ENCODE assay signal across 29 cellular contexts in genomic region chr14:61111145-61112130, GRCh38.
A peak's percentile ranks its signal among the peaks of the same experiment; 100 is the strongest.
DNase-seq lines count a peak whose midpoint lies in the region; ATAC-seq, FAIRE-seq and TF ChIP-seq lines count a peak whose summit lies in the region.
"Had no signal": no experiment of that assay in that cellular context is flagged by ENCODE, and none has a peak within 500 bp of the region (broad histone marks: within the 10 kb centered on the region; RNA-seq: fewer than 3 reads in every experiment).

No MANE protein-coding gene starts in this region.

- peaks cover 36% of the 10 kb centered on the region for H3K4me1 Mint-ChIP-seq in neural progenitor cell
- H3K4me1 Mint-ChIP-seq in HFFc6 (ENCODE audit: low read depth) = peaks cover 38% of the 10 kb centered on the region

- H2BK5ac ChIP-seq in H1 (ENCODE audit: low read depth, low read length) = no peak overlapping the region

- H2BK15ac ChIP-seq in H1 (ENCODE audit: low read length) = 0 out of 2 replicates have a peak overlapping the region, but pooled peaks have one; percentile 8

- no peak overlapping the region for H3K56ac ChIP-seq in H1 (replicated peaks; ENCODE audit: insufficient read length, low read depth, low read length)

- H2AK5ac ChIP-seq in H1 (ENCODE audit: low read depth, low read length) = no peak overlapping the region

- peak overlapping the region; percentile 51; the same call in 1 of the 2 replicates for H4K8ac ChIP-seq in H1 (ENCODE audit: extremely low read depth, insufficient read depth, low read length)

- H2AFZ ChIP-seq in H1 (ENCODE audit: low read length) = no peak overlapping the region
- H2AFZ ChIP-seq in neural progenitor cell (replicated peaks) = no peak overlapping the region

- H4K20me1 ChIP-seq in H1 (replicated peaks in 1 of 2; ENCODE audit: control insufficient read depth in 1 of 2, insufficient read depth in 2 of 2, low read length in 2 of 2) = no peaks in the 10 kb centered on the region
- H4K20me1 ChIP-seq in neural progenitor cell (ENCODE audit: low read depth) = no peaks in the 10 kb centered on the region

- H3K27me3 Mint-ChIP-seq in neural progenitor cell (ENCODE audit: insufficient read depth, low read depth) (peaks cover 7% of the 10 kb centered on the region), HFFc6 (ENCODE audit: insufficient read depth) (peaks cover 5% of the 10 kb centered on the region)

- H3K4me3 Mint-ChIP-seq in neural progenitor cell (no peak overlapping the region), HFFc6 (no peak overlapping the region)

- TF ChIP-seq CTCF in H1 (IDR thresholded peaks at IDR 0.05; ENCODE audit: control extremely low read depth in 1 of 3, insufficient read depth in 1 of 3, low read depth in 1 of 3, low read length in 3 of 3) (no peak), neural progenitor cell (IDR thresholded peaks at IDR 0.05) (no peak), HFFc6 (IDR thresholded peaks at IDR 0.05) (no peak)

- TF ChIP-seq EP300 in H1 (IDR thresholded peaks at IDR 0.05; ENCODE audit: borderline replicate concordance in 1 of 2, low read depth in 2 of 2, low read length in 2 of 2) = no peak

- H4K5ac ChIP-seq in H1 (ENCODE audit: insufficient read length, low read depth, low read length) = no peak overlapping the region

- H3K14ac ChIP-seq in H1 (ENCODE audit: insufficient read length) = no peak overlapping the region

- no peaks in the 10 kb centered on the region for H3K23me2 ChIP-seq in H1 (ENCODE audit: low read depth, low read length)

- H2BK20ac ChIP-seq in H1 (ENCODE audit: low read length) = peak overlapping the region; percentile 56

- FAIRE-seq in H1 (lab: Jason Lieb, UNC) (no peak), urothelium cell line (lab: Jason Lieb, UNC) (peak; percentile 32)
- FAIRE-seq: GM12892, kidney, RCC 7860 had no signal

- H3K4me2 ChIP-seq in H1 (ENCODE audit: insufficient read depth in 1 of 2, low read depth in 2 of 2, low read length in 2 of 2) (no peak overlapping the region), neural progenitor cell (peak overlapping the region; percentile 10)
- H3K4me2 ChIP-seq: SK-N-SH had no signal

- H3K27ac Mint-ChIP-seq in neural progenitor cell (peak overlapping the region; percentile 25), HFFc6 (no peak overlapping the region)

- H3K9me3 Mint-ChIP-seq in neural progenitor cell = peaks cover 28% of the 10 kb centered on the region
- H3K9me3 Mint-ChIP-seq in HFFc6 = peaks cover 16% of the 10 kb centered on the region

- 86% methylated on average over 30 of the region's 30 CpGs; no CpG with 5 or more reads in 1 of the 2 experiments for WGBS in H1 (ENCODE audit: extremely low coverage in 1 of 2, insufficient coverage in 1 of 2, insufficient read length in 1 of 2, insufficient replicate concordance in 2 of 2, low coverage in 1 of 2, low lambda C conversion rate in 2 of 2, missing lambda C conversion rate in 1 of 2), 2 experiments

- H3K27ac ChIP-seq in SJSA1 (peak overlapping the region; percentile 58), H1 (ENCODE audit: low read depth, low read length) (no peak overlapping the region), neural progenitor cell (no peak overlapping the region)
- H3K27ac ChIP-seq: colonic mucosa, epithelial cell of prostate, foreskin keratinocyte, stomach, upper lobe of right lung, WERI-Rb-1 had no signal

- no peak overlapping the region for H2BK120ac ChIP-seq in H1 (replicated peaks; ENCODE audit: low read depth, low read length)

- H3K36me3 Mint-ChIP-seq in neural progenitor cell (peaks cover 4% of the 10 kb centered on the region), HFFc6 (ENCODE audit: low read depth) (peaks cover 18% of the 10 kb centered on the region)

- no peak overlapping the region for H3K4me3 ChIP-seq in SJSA1
- H3K4me3 ChIP-seq in H1 (ENCODE audit: extremely low read depth in 1 of 4, insufficient read depth in 2 of 4, low read depth in 3 of 4, low read length in 4 of 4) = no peak overlapping the region
- H3K4me3 ChIP-seq in neural progenitor cell = no peak overlapping the region
- H3K4me3 ChIP-seq: colonic mucosa, skin epidermis, stomach, upper lobe of right lung had no signal

- H3K4ac ChIP-seq in H1 (replicated peaks; ENCODE audit: insufficient read length, low read depth, low read length) = no peak overlapping the region

- TF ChIP-seq RAD21 in H1 (IDR thresholded peaks at IDR 0.05 in 1 of 2, conservative IDR thresholded peaks at IDR 0.05 in 1 of 2; ENCODE audit: low read depth in 2 of 2, low read length in 2 of 2) = no peak

- H3K18ac ChIP-seq in H1 (ENCODE audit: extremely low read depth, low read length) = no peak overlapping the region

- no peak overlapping the region for H4K91ac ChIP-seq in H1 (replicated peaks; ENCODE audit: insufficient read length, low read length)

- H3K36me3 ChIP-seq in SJSA1 (no peaks in the 10 kb centered on the region), H1 (ENCODE audit: control insufficient read depth in 2 of 4, insufficient read depth in 4 of 4, low read length in 3 of 4) (peaks cover 0 to 3% (median 1%) of the 10 kb centered on the region in 4 experiments; a peak in 1 of 8 replicates), neural progenitor cell (no peaks in the 10 kb centered on the region)
- H3K36me3 ChIP-seq: colonic mucosa, stomach, upper lobe of right lung, WERI-Rb-1 had no signal

- DNase-seq in SJSA1 (ENCODE audit: low read depth in 1 of 2, low spot score in 2 of 2) (peak; percentile 58 to 68), H1 (ENCODE audit: low read depth in 1 of 2, low spot score in 2 of 2) (peak in 1 of 2 experiments; percentile 43), neural progenitor cell (ENCODE audit: low spot score) (peak; percentile 18), urothelium cell line (ENCODE audit: low spot score) (no peak), HFFc6 (no peak)
- no peak for DNase-seq in activated CD8-positive, alpha-beta memory T cell treated with anti-CD3 and anti-CD28 coated beads, Interleukin-2, amount 50 U/mL, for 48 hours
- DNase-seq: activated CD4-positive, alpha-beta T cell treated with anti-CD3 and anti-CD28 coated beads, Interleukin-2, amount 50 U/mL, for 1 hour; activated CD8-positive, alpha-beta memory T cell treated with anti-CD3 and anti-CD28 coated beads, Interleukin-2, amount 50 U/mL, for 4 hours; activated naive CD4-positive, alpha-beta T cell treated with Interleukin-2 at 50 U/mL for 16 hours; amygdala; colonic mucosa; DMS79 treated with DMSO at 0.1 percent for 48 hours; foreskin keratinocyte; hippocampal formation; kidney; NCI-H1417; NCI-H2107; NCI-H524; SK-N-SH; stimulated activated CD4-positive, alpha-beta T cell treated with anti-CD3 and anti-CD28 coated beads, Interleukin-4, amount 100 ng/mL, for 4 hours; stomach; upper lobe of right lung; WERI-Rb-1 had no signal

- TF ChIP-seq POLR2A in H1 (IDR thresholded peaks at IDR 0.05; ENCODE audit: control extremely low read depth in 1 of 2, low read depth in 2 of 2, low read length in 2 of 2) = no peak

- H3K79me1 ChIP-seq in H1 (ENCODE audit: low read depth, low read length) = no peaks in the 10 kb centered on the region

- POLR2A ChIA-PET in H1 (lab: Charles Lee; ENCODE audit: partially characterized antibody) = interaction anchor here (1.6 kb wide), 1 partner anchor 9 kb away, joined by 4 read pairs; no protein-coding TSS in a partner anchor

- CTCF ChIA-PET in H1 (lab: Charles Lee; ENCODE audit: partially characterized antibody) = interaction anchor here (1.2 to 2.0 kb wide), 3 partner anchors 12 to 77 kb away, joined by 3 to 7 read pairs (median 3); no protein-coding TSS in a partner anchor

- no peak overlapping the region for H3K23ac ChIP-seq in H1 (ENCODE audit: insufficient read length)

- H3K79me2 ChIP-seq in H1 (ENCODE audit: control insufficient read depth in 1 of 2, insufficient read depth in 2 of 2, low read length in 2 of 2) (no peaks in the 10 kb centered on the region), neural progenitor cell (ENCODE audit: low read depth) (no peaks in the 10 kb centered on the region)

- 0 out of 2 replicates have a peak overlapping the region, but pooled peaks have one; percentile 4 for H2BK12ac ChIP-seq in H1 (ENCODE audit: low read depth, low read length)

- ATAC-seq in HG03139 (IDR thresholded peaks at IDR 0.05; ENCODE audit: unreplicated experiment) = no peak
- ATAC-seq: foreskin keratinocyte, HCT116 had no signal

- H3K27me3 ChIP-seq in SJSA1 (replicated peaks) = no peaks in the 10 kb centered on the region
- H3K27me3 ChIP-seq in H1 (replicated peaks in 1 of 4; ENCODE audit: control insufficient read depth in 3 of 4, extremely low read depth in 1 of 4, insufficient read depth in 3 of 4, low read length in 3 of 4) = no peaks in the 10 kb centered on the region; a peak in 1 of 7 replicates
- no peaks in the 10 kb centered on the region for H3K27me3 ChIP-seq in neural progenitor cell
- H3K27me3 ChIP-seq: colonic mucosa, foreskin keratinocyte, upper lobe of right lung had no signal

- no peak overlapping the region for H3K9ac ChIP-seq in H1 (replicated peaks in 1 of 4; ENCODE audit: extremely low read depth in 1 of 4, low read depth in 3 of 4, low read length in 3 of 4)
- no peak overlapping the region for H3K9ac ChIP-seq in neural progenitor cell
- H3K9ac ChIP-seq: SK-N-SH had no signal

- H3K4me1 ChIP-seq in SJSA1 (replicated peaks) (peaks cover 22% of the 10 kb centered on the region), H1 (replicated peaks in 1 of 4; ENCODE audit: control insufficient read depth in 3 of 4, insufficient read depth in 4 of 4, low read length in 3 of 4) (peaks cover 2 to 5% (median 4%) of the 10 kb centered on the region in 4 experiments; a peak in 4 of 7 replicates), neural progenitor cell (peaks cover 17% of the 10 kb centered on the region)
- H3K4me1 ChIP-seq: colonic mucosa, foreskin keratinocyte had no signal

- peaks cover 9% of the 10 kb centered on the region for H3F3A ChIP-seq in neural progenitor cell (ENCODE audit: low read depth)

- H3K9me3 ChIP-seq in SJSA1 (replicated peaks) = no peaks in the 10 kb centered on the region
- peaks cover 12 to 17% of the 10 kb centered on the region in 2 experiments; a peak in 2 of 4 replicates for H3K9me3 ChIP-seq in H1 (ENCODE audit: insufficient read depth in 2 of 2, low read depth in 1 of 2, low read length in 1 of 2)
- H3K9me3 ChIP-seq in neural progenitor cell (ENCODE audit: low read depth) = no peaks in the 10 kb centered on the region
- H3K9me3 ChIP-seq: colonic mucosa, SK-N-SH had no signal

TF ChIP-seq in H1, 55 proteins besides CTCF, POLR2A, EP300 and RAD21:
- no peak for TF ChIP-seq EZH2 (IDR thresholded peaks at IDR 0.05; ENCODE audit: low read depth, low read length, severe bottlenecking)
- TF ChIP-seq TAF7 (optimal IDR thresholded peaks at IDR 0.05; ENCODE audit: borderline replicate concordance, low read depth, low read length) = no peak
- no peak for TF ChIP-seq ATF3 (IDR thresholded peaks at IDR 0.05; ENCODE audit: insufficient read depth, low read depth, low read length)
- TF ChIP-seq TAF1 (IDR thresholded peaks at IDR 0.05; ENCODE audit: low read depth, low read length) = no peak
- TF ChIP-seq SP1 (IDR thresholded peaks at IDR 0.05; ENCODE audit: low read depth, low read length) = no peak

Comparison
In these comparisons a context has a peak if more than half of its experiments do, and no peak if none do; other contexts are left out.
1. DNase-seq: peak in SJSA1 (2 of 2) and neural progenitor cell (single experiment); none in urothelium cell line (single experiment), HFFc6 (single experiment) and activated CD8-positive, alpha-beta memory T cell treated with anti-CD3 and anti-CD28 coated beads, Interleukin-2, amount 50 U/mL, for 48 hours (single experiment).